Comparison of ENCODE assay signal across 8 cellular contexts in the genomic region with DNA sequence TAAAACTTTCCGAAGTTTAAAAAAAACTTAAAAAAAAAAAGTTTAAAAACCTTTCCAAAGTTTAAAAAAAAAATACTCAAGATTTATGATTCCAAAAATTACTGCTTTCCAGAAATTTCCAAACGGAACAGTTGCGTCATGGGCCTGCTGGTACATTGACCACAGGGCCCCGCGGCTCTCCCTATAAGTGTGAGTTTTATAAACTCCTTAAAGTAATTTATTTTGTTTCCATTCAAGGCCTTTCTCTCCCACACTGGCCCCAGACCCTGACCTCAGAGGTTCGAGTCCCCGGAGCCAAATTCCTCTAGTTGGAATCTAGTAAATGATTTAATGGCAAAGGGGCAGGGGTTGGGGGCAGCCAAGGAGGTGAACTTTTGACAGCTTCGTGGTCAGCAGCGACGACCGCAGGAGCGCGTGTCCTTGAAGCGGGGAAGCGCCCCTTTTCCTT.
DNase-seq lines count a peak whose midpoint lies in the region; ATAC-seq and TF ChIP-seq lines count a peak whose summit lies in the region.

No MANE protein-coding gene starts in this region.

- H3K9ac ChIP-seq in liver (ENCODE audit: low read depth in 1 of 2, low read length in 2 of 2), result peak overlapping the region in 1 of 2 donors; percentile 64

- peaks cover 29% of the 10 kb centered on the region for H3K4me1 Mint-ChIP-seq in activated CD4-positive, alpha-beta T cell treated with anti-CD3 and anti-CD28 coated beads, Interleukin-2, amount 10 ng/mL, durations not matched to agents 24 days and 14 days

- TF ChIP-seq RAD21 in liver (IDR thresholded peaks at IDR 0.05), result no peak

- intact Hi-C loops in activated CD4-positive, alpha-beta T cell treated with anti-CD3 and anti-CD28 coated beads, Interleukin-2, amount 10 ng/mL, durations not matched to agents 24 days and 14 days (cut with micrococcal nuclease), result loop anchor here (1.0 to 10.0 kb wide), 6 partner anchors 17 to 721 kb away; a partner anchor contains a TSS

- H3K4me3 Mint-ChIP-seq in activated CD4-positive, alpha-beta T cell treated with anti-CD3 and anti-CD28 coated beads, Interleukin-2, amount 10 ng/mL, durations not matched to agents 24 days and 14 days, result peak overlapping the region; percentile 83

- peaks cover 32% of the 10 kb centered on the region for H3K27me3 Mint-ChIP-seq in activated CD4-positive, alpha-beta T cell treated with anti-CD3 and anti-CD28 coated beads, Interleukin-2, amount 10 ng/mL, durations not matched to agents 24 days and 14 days

- H3K36me3 ChIP-seq in brain microvascular endothelial cell (replicated peaks) (no peaks in the 10 kb centered on the region), liver (ENCODE audit: control insufficient read depth in 4 of 4, insufficient read depth in 3 of 4, low read depth in 1 of 4, low read length in 3 of 4) (no peaks in the 10 kb centered on the region), thoracic aorta (no peaks in the 10 kb centered on the region)

- in situ Hi-C loops in brain microvascular endothelial cell (cut with HindIII; ENCODE audit: low pct_ligation_motif_present, low sequenced_read_pairs), result no loop called here

- no peaks in the 10 kb centered on the region for H3K27me3 ChIP-seq in brain microvascular endothelial cell (replicated peaks)
- no peaks in the 10 kb centered on the region for H3K27me3 ChIP-seq in liver (ENCODE audit: control insufficient read depth in 4 of 4, insufficient read depth in 4 of 4, low read length in 3 of 4)
- no peaks in the 10 kb centered on the region for H3K27me3 ChIP-seq in thoracic aorta (replicated peaks; ENCODE audit: insufficient read depth)

- DNase-seq in activated CD4-positive, alpha-beta T cell treated with anti-CD3 and anti-CD28 coated beads, Interleukin-2, amount 10 ng/mL, durations not matched to agents 24 days and 14 days, result no peak
- no peak for DNase-seq in activated CD4-positive, alpha-beta T cell treated with anti-CD3 and anti-CD28 coated beads for 48 hours
- DNase-seq in brain microvascular endothelial cell (no peak), thoracic aorta (ENCODE audit: low spot score) (peak; percentile 8), HPDE6-E6E7 (ENCODE audit: extremely low spot score) (no peak)
- DNase-seq in stimulated activated naive CD4-positive, alpha-beta T cell (lab: John Stamatoyannopoulos, UW), result no peak

- H3K4me3 ChIP-seq in brain microvascular endothelial cell (ENCODE audit: low read depth, low read length) (peak overlapping the region; percentile 32), liver (ENCODE audit: low read depth in 1 of 3, low read length in 3 of 3) (peak overlapping the region in 1 of 3 donors; percentile 8), thoracic aorta (peak overlapping the region; percentile 85)

- H3K4me1 ChIP-seq in liver (ENCODE audit: control insufficient read depth in 4 of 4, insufficient read depth in 4 of 4, low read length in 3 of 4) (peaks cover 0 to 34% (median 20%) of the 10 kb centered on the region in 4 donors), thoracic aorta (ENCODE audit: control insufficient read depth in 1 of 2, low read depth in 2 of 2) (peaks cover 14 to 17% of the 10 kb centered on the region in 2 donors)

- 10% methylated on average over 15 of the region's 15 CpGs for WGBS in liver

- no peaks in the 10 kb centered on the region for H3K9me3 Mint-ChIP-seq in activated CD4-positive, alpha-beta T cell treated with anti-CD3 and anti-CD28 coated beads, Interleukin-2, amount 10 ng/mL, durations not matched to agents 24 days and 14 days

- H3K36me3 Mint-ChIP-seq in activated CD4-positive, alpha-beta T cell treated with anti-CD3 and anti-CD28 coated beads, Interleukin-2, amount 10 ng/mL, durations not matched to agents 24 days and 14 days (ENCODE audit: low read depth), result no peaks in the 10 kb centered on the region

- H3K27ac ChIP-seq in brain microvascular endothelial cell (no peak overlapping the region), liver (ENCODE audit: low read depth in 1 of 2, low read length in 2 of 2) (peak overlapping the region; percentile 92 to 94), thoracic aorta (peak overlapping the region; percentile 87 to 96)

- ATAC-seq in thoracic aorta (ENCODE audit: insufficient number of reproducible peaks, low FRiP score, low read depth) (no peak), HG03442 (IDR thresholded peaks at IDR 0.05; ENCODE audit: unreplicated experiment) (no peak)

- TF ChIP-seq CTCF in brain microvascular endothelial cell (IDR thresholded peaks at IDR 0.05; ENCODE audit: low read depth, low read length, missing control alignments), result no peak
- TF ChIP-seq CTCF in liver (IDR thresholded peaks at IDR 0.05; ENCODE audit: low read depth, low read length, missing input control), result no peak
- TF ChIP-seq CTCF in thoracic aorta (IDR thresholded peaks at IDR 0.05), result no peak

- no peaks in the 10 kb centered on the region for H3K9me3 ChIP-seq in liver (ENCODE audit: control insufficient read depth in 4 of 4, low read length in 3 of 4)
- H3K9me3 ChIP-seq in thoracic aorta, result no peaks in the 10 kb centered on the region

- H3K27ac Mint-ChIP-seq in activated CD4-positive, alpha-beta T cell treated with anti-CD3 and anti-CD28 coated beads, Interleukin-2, amount 10 ng/mL, durations not matched to agents 24 days and 14 days, result peak overlapping the region; percentile 87

TF ChIP-seq in liver, 16 proteins besides CTCF, POLR2A, EP300 and RAD21:
- TF ChIP-seq EGR1 (IDR thresholded peaks at IDR 0.05; ENCODE audit: low read depth in 2 of 2), result no peak
- no peak for TF ChIP-seq YY1 (IDR thresholded peaks at IDR 0.05)
- TF ChIP-seq, protein P1, sequence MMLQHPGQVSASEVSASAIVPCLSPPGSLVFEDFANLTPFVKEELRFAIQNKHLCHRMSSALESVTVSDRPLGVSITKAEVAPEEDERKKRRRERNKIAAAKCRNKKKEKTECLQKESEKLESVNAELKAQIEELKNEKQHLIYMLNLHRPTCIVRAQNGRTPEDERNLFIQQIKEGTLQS (IDR thresholded peaks at IDR 0.05), result no peak
- TF ChIP-seq NR2F2 (IDR thresholded peaks at IDR 0.05), result peak; percentile 75
- TF ChIP-seq, protein P2, sequence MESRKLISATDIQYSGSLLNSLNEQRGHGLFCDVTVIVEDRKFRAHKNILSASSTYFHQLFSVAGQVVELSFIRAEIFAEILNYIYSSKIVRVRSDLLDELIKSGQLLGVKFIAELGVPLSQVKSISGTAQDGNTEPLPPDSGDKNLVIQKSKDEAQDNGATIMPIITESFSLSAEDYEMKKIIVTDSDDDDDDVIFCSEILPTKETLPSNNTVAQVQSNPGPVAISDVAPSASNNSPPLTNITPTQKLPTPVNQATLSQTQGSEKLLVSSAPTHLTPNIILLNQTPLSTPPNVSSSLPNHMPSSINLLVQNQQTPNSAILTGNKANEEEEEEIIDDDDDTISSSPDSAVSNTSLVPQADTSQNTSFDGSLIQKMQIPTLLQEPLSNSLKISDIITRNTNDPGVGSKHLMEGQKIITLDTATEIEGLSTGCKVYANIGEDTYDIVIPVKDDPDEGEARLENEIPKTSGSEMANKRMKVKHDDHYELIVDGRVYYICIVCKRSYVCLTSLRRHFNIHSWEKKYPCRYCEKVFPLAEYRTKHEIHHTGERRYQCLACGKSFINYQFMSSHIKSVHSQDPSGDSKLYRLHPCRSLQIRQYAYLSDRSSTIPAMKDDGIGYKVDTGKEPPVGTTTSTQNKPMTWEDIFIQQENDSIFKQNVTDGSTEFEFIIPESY (IDR thresholded peaks at IDR 0.05), result no peak
- no peak for TF ChIP-seq FOXA1 (IDR thresholded peaks at IDR 0.05)
- TF ChIP-seq RXRA (IDR thresholded peaks at IDR 0.05), result peak in 1 of 2 donors; percentile 45
- no peak for TF ChIP-seq FOXA2 (IDR thresholded peaks at IDR 0.05)
- TF ChIP-seq JUND (IDR thresholded peaks at IDR 0.05), result no peak
- TF ChIP-seq HNF4A (conservative IDR thresholded peaks at IDR 0.05), result peak; percentile 33
- TF ChIP-seq HNF4G (IDR thresholded peaks at IDR 0.05), result no peak
